ENCODE assay signal across 26 cellular contexts in genomic region chr6:124866040-124866439, GRCh38.
"Had no signal": no experiment of that assay in that cellular context is flagged by ENCODE, and none has a peak within 500 bp of the region (broad histone marks: within the 10 kb centered on the region; RNA-seq: fewer than 3 reads in every experiment).

No MANE protein-coding gene starts in this region.

- DNase-seq: effector CD8-positive, alpha-beta T cell; endodermal cell; foreskin fibroblast; heart left ventricle; left cardiac atrium; left lung; mesenchymal stem cell; mucosa of descending colon; naive B cell; nucleus accumbens; right cardiac atrium; sigmoid colon; stimulated activated CD4-positive, alpha-beta T cell treated with anti-CD3 and anti-CD28 coated beads, Interleukin-2, amount 100 ng/mL, for 24 hours; stimulated activated CD4-positive, alpha-beta T cell treated with anti-CD3 and anti-CD28 coated beads, Interleukin-4, amount 100 ng/mL, for 24 hours; stimulated activated naive CD4-positive, alpha-beta T cell treated with Interleukin-2 at 50 U/mL for 16 hours; stomach; tibial artery had no signal

- H3K27me3 Mint-ChIP-seq: naive B cell, type B pancreatic cell had no signal

- H3K9me3 Mint-ChIP-seq: endodermal cell; natural killer cell treated with Interleukin-12 subunit alpha and Interleukin-12 subunit beta and Interleukin-15 and Interleukin-18, amount 100 ng/mL, for 72 hours; stimulated activated effector memory CD8-positive, alpha-beta T cell treated with anti-CD3 and anti-CD28 coated beads, Interleukin-12 subunit alpha, Interleukin-12 subunit beta, amount 100 ng/mL, for 72 hours; type B pancreatic cell had no signal

- H3K4me1 ChIP-seq: gastroesophageal sphincter, heart left ventricle, left lung, prostate gland, stomach had no signal

- H3K36me3 Mint-ChIP-seq: naive B cell; natural killer cell treated with Interleukin-12 subunit alpha and Interleukin-12 subunit beta and Interleukin-15 and Interleukin-18, amount 100 ng/mL, for 72 hours; stimulated activated effector memory CD8-positive, alpha-beta T cell treated with anti-CD3 and anti-CD28 coated beads, Interleukin-12 subunit alpha, Interleukin-12 subunit beta, amount 100 ng/mL, for 72 hours; type B pancreatic cell had no signal

- H3K9me3 ChIP-seq: gastroesophageal sphincter, heart left ventricle, left lung, mucosa of descending colon, prostate gland, sigmoid colon, stomach, tibial artery had no signal

- H3K4me3 Mint-ChIP-seq: endodermal cell; mesothelial cell of epicardium; naive B cell; natural killer cell treated with Interleukin-12 subunit alpha and Interleukin-12 subunit beta and Interleukin-15 and Interleukin-18, amount 100 ng/mL, for 72 hours; stimulated activated effector memory CD8-positive, alpha-beta T cell treated with anti-CD3 and anti-CD28 coated beads, Interleukin-12 subunit alpha, Interleukin-12 subunit beta, amount 100 ng/mL, for 72 hours; type B pancreatic cell had no signal

- H3K4me2 ChIP-seq: hepatocyte had no signal

- H3K27ac Mint-ChIP-seq: endodermal cell; mesothelial cell of epicardium; naive B cell; natural killer cell treated with Interleukin-12 subunit alpha and Interleukin-12 subunit beta and Interleukin-15 and Interleukin-18, amount 100 ng/mL, for 72 hours; stimulated activated effector memory CD8-positive, alpha-beta T cell treated with anti-CD3 and anti-CD28 coated beads, Interleukin-12 subunit alpha, Interleukin-12 subunit beta, amount 100 ng/mL, for 72 hours; type B pancreatic cell had no signal

- H3K27me3 ChIP-seq: gastroesophageal sphincter, heart left ventricle, hepatocyte, left lung, sigmoid colon, stomach, tibial artery had no signal

- H3K36me3 ChIP-seq: gastroesophageal sphincter, heart left ventricle, left lung, prostate gland, sigmoid colon, stomach, tibial artery had no signal

- H3K4me1 Mint-ChIP-seq: naive B cell; stimulated activated effector memory CD8-positive, alpha-beta T cell treated with anti-CD3 and anti-CD28 coated beads, Interleukin-12 subunit alpha, Interleukin-12 subunit beta, amount 100 ng/mL, for 72 hours had no signal

- H3K27ac ChIP-seq: epithelial cell of prostate, gastroesophageal sphincter, heart left ventricle, hepatocyte, left lung, prostate gland, sigmoid colon, stomach, tibial artery had no signal

- H3K4me3 ChIP-seq: gastroesophageal sphincter, heart left ventricle, hepatocyte, left lung, mucosa of descending colon, prostate gland, sigmoid colon, stomach, tibial artery had no signal

- ATAC-seq: esophagus mucosa; gastroesophageal sphincter; heart left ventricle; left cardiac atrium; left lung; mucosa of descending colon; natural killer cell treated with Interleukin-12 subunit alpha and Interleukin-12 subunit beta and Interleukin-15 and Interleukin-18, amount 100 ng/mL, for 72 hours; right cardiac atrium; stimulated activated effector memory CD8-positive, alpha-beta T cell treated with anti-CD3 and anti-CD28 coated beads, Interleukin-12 subunit alpha, Interleukin-12 subunit beta, amount 100 ng/mL, for 72 hours had no signal
